ENCODE assay signal across 1 cellular context in the genomic region with DNA sequence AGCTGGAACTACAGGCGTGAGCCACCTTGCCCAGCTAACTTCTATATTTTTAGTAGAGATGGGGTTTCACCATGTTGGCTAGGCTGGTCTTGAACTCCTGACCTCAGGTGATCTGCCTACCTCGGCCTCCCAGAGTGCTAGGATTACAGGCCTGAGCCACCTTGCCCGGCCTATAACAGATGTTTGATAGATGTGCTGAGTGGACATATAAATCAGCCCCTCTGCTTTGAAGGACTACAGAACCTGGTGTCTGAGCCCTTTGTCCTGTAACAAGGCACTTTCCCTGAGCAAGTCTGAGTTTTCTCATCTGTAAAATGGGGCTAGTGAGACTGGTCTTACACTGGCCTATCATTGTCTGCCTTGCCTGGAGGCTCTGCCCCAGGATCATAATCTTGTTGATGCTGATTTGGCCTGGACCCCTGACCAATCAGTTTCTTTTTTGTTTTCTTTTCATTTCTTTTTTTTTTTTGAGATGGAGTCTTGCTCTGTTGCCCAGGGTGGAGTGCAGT.
TF ChIP-seq lines count a peak whose summit lies in the region.

No MANE protein-coding gene starts in this region.

TF ChIP-seq in IMR-90, 13 proteins besides CTCF, POLR2A, EP300 and RAD21:
- TF ChIP-seq MXI1 (IDR thresholded peaks at IDR 0.05; ENCODE audit: borderline replicate concordance, low read depth, low read length) (no peak), RFX5 (IDR thresholded peaks at IDR 0.05; ENCODE audit: low read depth, low read length) (no peak), MAFK (IDR thresholded peaks at IDR 0.05; ENCODE audit: low read depth, low read length) (peak; percentile 55; the same call in 1 of the 2 replicates)
TF ChIP-seq in IMR-90: peak in this region for 1.
